ENCODE assay signal across 8 cellular contexts in the genomic region with DNA sequence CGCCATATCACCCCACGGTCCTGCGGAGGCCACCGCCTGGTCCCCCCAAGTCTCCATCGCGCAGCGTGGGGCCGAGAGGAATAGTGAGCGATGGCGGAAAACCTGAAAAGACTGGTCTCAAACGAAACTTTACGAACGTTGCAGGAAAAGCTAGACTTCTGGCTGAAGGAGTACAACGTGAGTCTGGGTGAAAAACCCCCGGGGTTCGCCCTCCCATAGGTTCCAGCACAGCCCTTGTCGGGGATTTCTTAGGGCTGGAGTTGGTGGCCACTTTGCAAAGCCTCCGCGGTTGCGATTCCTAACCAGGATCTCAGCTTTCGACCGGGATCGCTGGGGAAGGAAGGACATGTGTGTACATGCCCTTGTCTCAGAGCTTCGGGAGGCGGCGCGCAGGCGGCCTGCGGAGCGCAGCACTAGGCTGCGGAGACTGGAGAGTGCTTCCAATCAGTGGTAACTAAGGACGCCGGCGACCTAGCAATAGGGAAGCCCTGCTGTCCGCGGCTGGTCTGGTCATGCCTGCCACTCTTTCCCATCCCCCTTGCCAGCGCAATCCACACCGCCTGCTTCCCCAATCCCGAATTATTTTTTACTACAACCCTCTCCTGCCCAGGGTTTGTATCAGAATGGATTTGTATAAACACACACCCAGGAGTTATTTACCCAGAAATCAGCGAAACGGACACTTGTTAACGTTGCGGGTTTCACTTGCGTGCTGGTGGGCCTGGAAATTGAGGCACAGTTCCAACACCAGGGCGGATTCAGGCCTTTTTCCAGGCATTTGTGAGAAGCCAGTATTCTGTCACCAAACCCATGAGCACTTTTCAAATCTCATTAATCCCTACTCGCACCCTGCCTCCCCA. TPM values are rescaled to one million over a fixed set of nuclear protein-coding genes. Genes with fewer than 3 reads are reported as not detected.
DNase-seq lines count a peak whose midpoint lies in the region; ATAC-seq, FAIRE-seq and TF ChIP-seq lines count a peak whose summit lies in the region.

No MANE protein-coding gene starts in this region.

- no peak overlapping the region for H3K9ac ChIP-seq in K562 (ENCODE audit: insufficient read depth in 1 of 2, low read depth in 2 of 2, low read length in 2 of 2)

- POLR2A ChIA-PET in K562 (lab: Yijun Ruan, JAX), result no interaction called here

- TF ChIP-seq RAD21 in K562 (CRISPR knock-in tag; conservative IDR thresholded peaks at IDR 0.05 in 1 of 2, IDR thresholded peaks at IDR 0.05 in 1 of 2), result no peak

- no peaks in the 10 kb centered on the region for H3K9me1 ChIP-seq in K562 (ENCODE audit: control insufficient read depth, insufficient read depth, low read length)

- H3K4me2 ChIP-seq in K562 (ENCODE audit: insufficient read depth, low read length), result no peak overlapping the region

- no TSS peak for BruUV-seq in K562 (replicated peaks; lab: Mats Ljungman, UMichigan)

- no peak overlapping the region for H3K27ac ChIP-seq in K562 (ENCODE audit: extremely low read depth, low read depth, low read length)
- H3K27ac ChIP-seq in sigmoid colon, result peak overlapping the region; percentile 50 to 65 (median 56)

- intact Hi-C loops in K562 (cut with micrococcal nuclease) (no loop called here), sigmoid colon (cut with DNase I) (no loop called here)

- in situ Hi-C loops in K562 (cut with MboI), result no loop called here

- no peak for FAIRE-seq in K562 (lab: Jason Lieb, UNC)

- H3K4me1 ChIP-seq in K562 (replicated peaks in 1 of 2; ENCODE audit: control insufficient read depth in 2 of 2, insufficient read depth in 2 of 2, low read length in 2 of 2), result no peaks in the 10 kb centered on the region; a peak in 1 of 5 replicates
- peaks cover 0 to 19% (median 11%) of the 10 kb centered on the region in 4 donors for H3K4me1 ChIP-seq in sigmoid colon

- ATAC-seq in HG02623 (IDR thresholded peaks at IDR 0.05; ENCODE audit: unreplicated experiment) (peak; percentile 44), K562 (no peak)

- TF ChIP-seq CTCF in K562 (IDR thresholded peaks at IDR 0.05 in 2 of 3, conservative IDR thresholded peaks at IDR 0.05 in 1 of 3; ENCODE audit: insufficient read depth in 2 of 3, low read depth in 1 of 3, low read length in 3 of 3), result no peak
- TF ChIP-seq CTCF in sigmoid colon (IDR thresholded peaks at IDR 0.05), result no peak

- no peaks in the 10 kb centered on the region for H3K36me3 ChIP-seq in K562 (ENCODE audit: control insufficient read depth, insufficient read depth, low read length)
- H3K36me3 ChIP-seq in sigmoid colon, result no peaks in the 10 kb centered on the region

- H2AFZ ChIP-seq in K562 (ENCODE audit: low read depth, low read length), result no peak overlapping the region

- H3K4me3 ChIP-seq in K562, result no peak overlapping the region
- peak overlapping the region; percentile 40 to 57 (median 54) for H3K4me3 ChIP-seq in sigmoid colon

- CTCF ChIA-PET in K562 (lab: Yijun Ruan, JAX; ENCODE audit: low intra/inter-chr PET ratio), result no interaction called here

- 14% methylated on average over 43 of the region's 46 CpGs for WGBS in K562 (ENCODE audit: insufficient coverage, low coverage, missing lambda C conversion rate)
- 5 to 9% methylated on average over 46 of the region's 46 CpGs for WGBS in sigmoid colon, 2 donors

- H3K9me3 ChIP-seq in K562 (replicated peaks; ENCODE audit: control insufficient read depth, insufficient read depth, low read depth, low read length) (no peaks in the 10 kb centered on the region), sigmoid colon (no peaks in the 10 kb centered on the region)

- TF ChIP-seq EP300 in K562 (IDR thresholded peaks at IDR 0.05; ENCODE audit: low read length) (no peak), sigmoid colon (IDR thresholded peaks at IDR 0.05) (no peak)

- no peaks in the 10 kb centered on the region for H3K79me2 ChIP-seq in K562 (ENCODE audit: control insufficient read depth, insufficient read depth, low read length)

- H3K27me3 ChIP-seq in K562 (ENCODE audit: control insufficient read depth in 2 of 2, insufficient read depth in 2 of 2, low read length in 2 of 2), result peaks cover 0 to 14% of the 10 kb centered on the region in 2 experiments; a peak in 2 of 5 replicates
- peaks cover 0 to 30% (median 4%) of the 10 kb centered on the region in 3 donors for H3K27me3 ChIP-seq in sigmoid colon

- peak; percentile 18 for DNase-seq in stimulated activated CD4-positive, alpha-beta T cell treated with anti-CD3 and anti-CD28 coated beads, Interleukin-15, amount 100 ng/mL, for 24 hours
- no peak for DNase-seq in stimulated activated CD4-positive, alpha-beta T cell treated with anti-CD3 and anti-CD28 coated beads, Interleukin-1b, Interleukin-23, amount 100 ng/mL, for 48 hours
- DNase-seq in NCI-H2227 (lab: John Stamatoyannopoulos, UW; ENCODE audit: unreplicated experiment) (peak; percentile 82), K562 (ENCODE audit: extremely low read depth in 1 of 4, low spot score in 3 of 4) (no peak), iPS DF 4.7 (ENCODE audit: extremely low read depth, low spot score) (peak; percentile 64), sigmoid colon (peak; percentile 80), NCI-H187 (lab: John Stamatoyannopoulos, UW) (no peak)

- TF ChIP-seq POLR2A in K562 (conservative IDR thresholded peaks at IDR 0.05), result no peak
- TF ChIP-seq POLR2A in sigmoid colon (IDR thresholded peaks at IDR 0.05), result no peak

- no peaks in the 10 kb centered on the region for H4K20me1 ChIP-seq in K562 (replicated peaks; ENCODE audit: control insufficient read depth, insufficient read depth, low read length)

TF ChIP-seq in K562, 482 proteins besides CTCF, POLR2A, EP300 and RAD21 (continues in another document):
- TF ChIP-seq LEF1 (IDR thresholded peaks at IDR 0.05), result no peak
- TF ChIP-seq RFX1 (IDR thresholded peaks at IDR 0.05), result peak; percentile 14; the same call in 1 of the 2 replicates

RNA-seq across cellular contexts. Expression of a gene that starts 0.7 kb away (rescaled TPM):
- not detected in 2 replicates for total RNA-seq in K562 (2011; cell fraction: chromatin; rRNA removed; ENCODE audit: low replicate concordance)
- total RNA-seq in K562 (2011; cell fraction: nucleolus; rRNA removed), result not detected in 2 replicates
- total RNA-seq in K562 (2011; cell fraction: nucleoplasm; rRNA removed), result not detected in 2 replicates
- total RNA-seq in K562 (2014; rRNA removed) (not detected in 2 replicates), K562 (2014; rRNA removed; fragmentation: Illumina TruSeq; extraction: Trizol) (not detected in 2 replicates), K562 (2015; rRNA removed; fragmentation: Illumina TruSeq; extraction: Trizol) (not detected in 2 replicates), K562 (2021) (0.09 TPM in 1 of 2 replicates, not detected in the other), sigmoid colon (10 to 100 TPM in 1 of 4 donors, 1 to 10 TPM in 3; 1.8 to 13.0 (median 2.5) TPM)
- polyA plus RNA-seq in K562 (2011; rRNA removed) (not detected in 2 replicates), K562 (2014; fragmentation: Illumina TruSeq; extraction: Trizol) (not detected in 2 replicates), K562 (2014; fragmentation: Nextera tagmentation; extraction: Ambion mirVana) (not detected), K562 (2014; rRNA removed) (not detected in 2 replicates), sigmoid colon (1 to 10 TPM; 2.6 to 6.6 (median 4.4) TPM)
- polyA plus RNA-seq in K562 (2011; cell fraction: cytosol; rRNA removed), result not detected in 2 replicates
- not detected in 2 replicates for polyA plus RNA-seq in K562 (2011; cell fraction: nucleus; rRNA removed)
- not detected in 2 replicates for polyA plus RNA-seq in K562 (2012)
- not detected in 2 replicates for polyA minus RNA-seq in K562 (2011; rRNA and poly(A)+ RNA removed)
- polyA minus RNA-seq in K562 (2011; cell fraction: cytosol; rRNA and poly(A)+ RNA removed), result not detected in 2 replicates
- polyA minus RNA-seq in K562 (2011; cell fraction: nucleus; rRNA and poly(A)+ RNA removed), result not detected in 2 replicates

RNA-seq across cellular contexts. Expression of a gene that starts 13.7 kb away (rescaled TPM):
- not detected in 2 replicates for total RNA-seq in K562 (2011; cell fraction: chromatin; rRNA removed; ENCODE audit: low replicate concordance)
- not detected in 2 replicates for total RNA-seq in K562 (2011; cell fraction: nucleolus; rRNA removed)
- total RNA-seq in K562 (2011; cell fraction: nucleoplasm; rRNA removed), result 0.15 TPM in 1 of 2 replicates, not detected in the other
- total RNA-seq in K562 (2014; rRNA removed) (not detected in 2 replicates), K562 (2014; rRNA removed; fragmentation: Illumina TruSeq; extraction: Trizol) (0.04 TPM in 1 of 2 replicates, not detected in the other), K562 (2015; rRNA removed; fragmentation: Illumina TruSeq; extraction: Trizol) (not detected in 2 replicates), K562 (2021) (0.09 and 0.20 TPM in 2 replicates), sigmoid colon (10 to 100 TPM; 57.7 to 92.7 (median 78.0) TPM)
- polyA plus RNA-seq in K562 (2011; rRNA removed) (0.08 and 0.13 TPM in 2 replicates), K562 (2014; fragmentation: Illumina TruSeq; extraction: Trizol) (0.08 and 0.09 TPM in 2 replicates), K562 (2014; fragmentation: Nextera tagmentation; extraction: Ambion mirVana) (under 1 TPM; 0.01 to 0.06 TPM), K562 (2014; rRNA removed) (0.04 TPM in 1 of 2 replicates, not detected in the other), sigmoid colon (10 to 100 TPM in 1 of 3 donors, 1 to 10 TPM in 2; 3.7 to 11.8 (median 5.4) TPM)
- polyA plus RNA-seq in K562 (2011; cell fraction: cytosol; rRNA removed), result 0.01 and 0.12 TPM in 2 replicates
- polyA plus RNA-seq in K562 (2011; cell fraction: nucleus; rRNA removed), result not detected in 2 replicates
- polyA plus RNA-seq in K562 (2012), result 0.04 and 0.05 TPM in 2 replicates
- not detected in 2 replicates for polyA minus RNA-seq in K562 (2011; rRNA and poly(A)+ RNA removed)
- not detected in 2 replicates for polyA minus RNA-seq in K562 (2011; cell fraction: cytosol; rRNA and poly(A)+ RNA removed)
- not detected in 2 replicates for polyA minus RNA-seq in K562 (2011; cell fraction: nucleus; rRNA and poly(A)+ RNA removed)

RNA-seq across cellular contexts. Expression of a gene that starts 31.7 kb away (rescaled TPM):
- total RNA-seq in K562 (2011; cell fraction: chromatin; rRNA removed; ENCODE audit: low replicate concordance), result not detected in 2 replicates
- not detected in 2 replicates for total RNA-seq in K562 (2011; cell fraction: nucleolus; rRNA removed)
- total RNA-seq in K562 (2011; cell fraction: nucleoplasm; rRNA removed), result not detected in 2 replicates
- total RNA-seq in K562 (2014; rRNA removed) (not detected in 2 replicates), K562 (2014; rRNA removed; fragmentation: Illumina TruSeq; extraction: Trizol) (not detected in 2 replicates), K562 (2015; rRNA removed; fragmentation: Illumina TruSeq; extraction: Trizol) (not detected in 2 replicates), K562 (2021) (not detected in 2 replicates), sigmoid colon (1 to 10 TPM in 1 of 4 donors, under 1 TPM in 3; 0.36 to 3.9 (median 0.75) TPM)
- polyA plus RNA-seq in K562 (2011; rRNA removed) (not detected in 2 replicates), K562 (2014; fragmentation: Illumina TruSeq; extraction: Trizol) (not detected in 2 replicates), K562 (2014; fragmentation: Nextera tagmentation; extraction: Ambion mirVana) (not detected), K562 (2014; rRNA removed) (not detected in 2 replicates), sigmoid colon (1 to 10 TPM; 1.6 to 3.5 (median 1.8) TPM)
- polyA plus RNA-seq in K562 (2011; cell fraction: cytosol; rRNA removed), result not detected in 2 replicates
- not detected in 2 replicates for polyA plus RNA-seq in K562 (2011; cell fraction: nucleus; rRNA removed)
- polyA plus RNA-seq in K562 (2012), result not detected in 2 replicates
- polyA minus RNA-seq in K562 (2011; rRNA and poly(A)+ RNA removed), result not detected in 2 replicates
- not detected in 2 replicates for polyA minus RNA-seq in K562 (2011; cell fraction: cytosol; rRNA and poly(A)+ RNA removed)
- polyA minus RNA-seq in K562 (2011; cell fraction: nucleus; rRNA and poly(A)+ RNA removed), result not detected in 2 replicates

Comparison
In these comparisons a context has a peak if more than half of its experiments do, and no peak if none do; other contexts are left out.
1. DNase-seq: peak in stimulated activated CD4-positive, alpha-beta T cell treated with anti-CD3 and anti-CD28 coated beads, Interleukin-15, amount 100 ng/mL, for 24 hours (single experiment), NCI-H2227 (single experiment), iPS DF 4.7 (single experiment) and sigmoid colon (single experiment); none in stimulated activated CD4-positive, alpha-beta T cell treated with anti-CD3 and anti-CD28 coated beads, Interleukin-1b, Interleukin-23, amount 100 ng/mL, for 48 hours (single experiment), K562 (0 of 4) and NCI-H187 (0 of 2).
2. RNA of a gene that starts 13.7 kb away (total RNA-seq): 57.7 to 92.7 TPM in sigmoid colon; 0.04 to 0.20 TPM in K562; every median in the first group is over 10 times any median in the second.